1 cellular context compared by ENCODE assay signal in the genomic region with DNA sequence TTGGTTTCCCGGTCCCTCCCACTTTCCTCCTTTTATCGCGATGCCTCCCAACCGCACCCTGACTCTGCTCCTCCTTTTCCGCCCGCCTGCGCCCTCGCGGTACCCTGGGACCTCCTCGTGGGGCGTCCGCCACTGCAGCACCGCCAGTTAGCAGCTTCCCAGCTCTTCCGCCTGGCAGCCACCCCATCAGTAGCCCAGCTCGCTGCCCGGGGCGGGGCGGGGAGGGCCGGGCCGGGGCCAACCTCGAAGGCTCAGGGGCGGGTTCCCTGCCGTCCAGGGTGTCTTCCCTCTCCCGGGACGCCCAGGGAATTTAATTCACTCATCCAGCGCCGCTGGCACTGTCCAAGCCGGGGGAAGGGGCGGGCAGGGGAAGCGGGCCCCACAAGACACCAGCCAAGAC.
A peak's percentile ranks its signal among the peaks of the same experiment; 100 is the strongest.
TF ChIP-seq lines count a peak whose summit lies in the region.

No MANE protein-coding gene starts in this region.

TF ChIP-seq in K562, 482 proteins besides CTCF, POLR2A, EP300 and RAD21:
- TF ChIP-seq POLR2AphosphoS5 (IDR thresholded peaks at IDR 0.05; ENCODE audit: control insufficient read depth, insufficient read depth, low read depth, low read length) (no peak), ZBTB33 (CRISPR knock-in tag; IDR thresholded peaks at IDR 0.05) (0 out of 2 replicates have a peak, but pooled peaks have one; percentile 26)
